Comparison of ENCODE assay signal across 1 cellular context in the genomic region with DNA sequence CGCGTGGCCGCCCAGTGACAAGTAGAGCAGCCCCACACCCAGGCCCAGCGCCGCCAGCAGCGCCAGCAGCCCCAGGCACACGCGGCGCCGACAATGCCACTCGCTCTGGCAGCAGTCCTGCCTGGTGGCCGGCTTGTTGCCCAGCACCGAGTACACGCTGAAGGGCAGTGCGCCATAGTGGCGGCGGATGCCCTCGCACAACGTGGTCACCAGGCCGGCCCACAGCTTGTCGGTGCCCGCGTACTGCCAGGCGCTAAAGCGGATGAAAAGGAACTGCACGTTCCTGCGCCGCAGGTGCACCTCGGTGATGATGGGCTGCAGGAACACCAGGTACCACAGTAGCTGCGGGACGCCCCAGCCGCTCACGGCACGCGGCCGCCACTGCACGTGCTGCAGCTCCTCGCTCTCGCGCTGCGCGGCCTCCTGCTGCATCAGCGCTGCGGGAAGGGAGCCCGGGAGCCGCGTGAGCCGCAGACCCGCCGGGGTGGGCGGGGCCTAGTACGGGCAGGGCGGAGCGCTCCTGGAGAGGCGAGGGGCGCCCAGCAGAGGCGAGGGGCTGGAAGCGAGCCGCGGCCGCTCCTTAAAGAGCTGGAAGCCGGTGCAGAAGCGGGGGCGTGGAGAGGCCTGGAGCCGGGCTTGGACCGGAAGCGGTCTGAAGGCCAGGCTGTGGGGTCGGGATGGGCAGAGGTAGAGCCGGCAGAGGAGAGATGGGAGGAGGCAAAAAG.
TF ChIP-seq lines count a peak whose summit lies in the region.

No MANE protein-coding gene starts in this region.

TF ChIP-seq in HepG2, 621 proteins besides CTCF, POLR2A, EP300 and RAD21 (continued from another document and continues in another):
- TF ChIP-seq, protein P1, sequence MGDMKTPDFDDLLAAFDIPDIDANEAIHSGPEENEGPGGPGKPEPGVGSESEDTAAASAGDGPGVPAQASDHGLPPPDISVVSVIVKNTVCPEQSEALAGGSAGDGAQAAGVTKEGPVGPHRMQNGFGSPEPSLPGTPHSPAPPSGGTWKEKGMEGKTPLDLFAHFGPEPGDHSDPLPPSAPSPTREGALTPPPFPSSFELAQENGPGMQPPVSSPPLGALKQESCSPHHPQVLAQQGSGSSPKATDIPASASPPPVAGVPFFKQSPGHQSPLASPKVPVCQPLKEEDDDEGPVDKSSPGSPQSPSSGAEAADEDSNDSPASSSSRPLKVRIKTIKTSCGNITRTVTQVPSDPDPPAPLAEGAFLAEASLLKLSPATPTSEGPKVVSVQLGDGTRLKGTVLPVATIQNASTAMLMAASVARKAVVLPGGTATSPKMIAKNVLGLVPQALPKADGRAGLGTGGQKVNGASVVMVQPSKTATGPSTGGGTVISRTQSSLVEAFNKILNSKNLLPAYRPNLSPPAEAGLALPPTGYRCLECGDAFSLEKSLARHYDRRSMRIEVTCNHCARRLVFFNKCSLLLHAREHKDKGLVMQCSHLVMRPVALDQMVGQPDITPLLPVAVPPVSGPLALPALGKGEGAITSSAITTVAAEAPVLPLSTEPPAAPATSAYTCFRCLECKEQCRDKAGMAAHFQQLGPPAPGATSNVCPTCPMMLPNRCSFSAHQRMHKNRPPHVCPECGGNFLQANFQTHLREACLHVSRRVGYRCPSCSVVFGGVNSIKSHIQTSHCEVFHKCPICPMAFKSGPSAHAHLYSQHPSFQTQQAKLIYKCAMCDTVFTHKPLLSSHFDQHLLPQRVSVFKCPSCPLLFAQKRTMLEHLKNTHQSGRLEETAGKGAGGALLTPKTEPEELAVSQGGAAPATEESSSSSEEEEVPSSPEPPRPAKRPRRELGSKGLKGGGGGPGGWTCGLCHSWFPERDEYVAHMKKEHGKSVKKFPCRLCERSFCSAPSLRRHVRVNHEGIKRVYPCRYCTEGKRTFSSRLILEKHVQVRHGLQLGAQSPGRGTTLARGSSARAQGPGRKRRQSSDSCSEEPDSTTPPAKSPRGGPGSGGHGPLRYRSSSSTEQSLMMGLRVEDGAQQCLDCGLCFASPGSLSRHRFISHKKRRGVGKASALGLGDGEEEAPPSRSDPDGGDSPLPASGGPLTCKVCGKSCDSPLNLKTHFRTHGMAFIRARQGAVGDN (CRISPR knock-in tag; IDR thresholded peaks at IDR 0.05) = peak; percentile 54
- 0 out of 2 replicates have a peak, but pooled peaks have one; percentile 41 for TF ChIP-seq ZC3H13 (CRISPR knock-in tag; IDR thresholded peaks at IDR 0.05)
- TF ChIP-seq MAFK (conservative IDR thresholded peaks at IDR 0.05 in 1 of 2, IDR thresholded peaks at IDR 0.05 in 1 of 2; ENCODE audit: low read length in 2 of 2) = no peak
- no peak for TF ChIP-seq NKX3-1 (CRISPR knock-in tag; IDR thresholded peaks at IDR 0.05)
- TF ChIP-seq ZNF563 (CRISPR knock-in tag; IDR thresholded peaks at IDR 0.05) = no peak
- TF ChIP-seq, protein P2, sequence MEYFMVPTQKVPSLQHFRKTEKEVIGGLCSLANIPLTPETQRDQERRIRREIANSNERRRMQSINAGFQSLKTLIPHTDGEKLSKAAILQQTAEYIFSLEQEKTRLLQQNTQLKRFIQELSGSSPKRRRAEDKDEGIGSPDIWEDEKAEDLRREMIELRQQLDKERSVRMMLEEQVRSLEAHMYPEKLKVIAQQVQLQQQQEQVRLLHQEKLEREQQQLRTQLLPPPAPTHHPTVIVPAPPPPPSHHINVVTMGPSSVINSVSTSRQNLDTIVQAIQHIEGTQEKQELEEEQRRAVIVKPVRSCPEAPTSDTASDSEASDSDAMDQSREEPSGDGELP (IDR thresholded peaks at IDR 0.05; ENCODE audit: borderline replicate concordance, low read depth) = no peak
- TF ChIP-seq RFXAP (CRISPR knock-in tag; IDR thresholded peaks at IDR 0.05; ENCODE audit: borderline replicate concordance) = no peak
- peak; percentile 62 for TF ChIP-seq PTBP1 (IDR thresholded peaks at IDR 0.05; ENCODE audit: low read depth, low read length, poor library complexity, severe bottlenecking)
- TF ChIP-seq ZSCAN29 (CRISPR knock-in tag; conservative IDR thresholded peaks at IDR 0.05) = no peak
- TF ChIP-seq FOXJ3 (CRISPR knock-in tag; IDR thresholded peaks at IDR 0.05; ENCODE audit: borderline replicate concordance) = no peak
- TF ChIP-seq SAFB2 (CRISPR knock-in tag; IDR thresholded peaks at IDR 0.05; ENCODE audit: borderline replicate concordance, low read depth) = no peak
- TF ChIP-seq HOXA3 (CRISPR knock-in tag; IDR thresholded peaks at IDR 0.05) = peak; percentile 48
- TF ChIP-seq ZNF564 (CRISPR knock-in tag; IDR thresholded peaks at IDR 0.05) = no peak
- TF ChIP-seq ZNF207 (IDR thresholded peaks at IDR 0.05; ENCODE audit: borderline replicate concordance) = no peak
- no peak for TF ChIP-seq KDM1A (CRISPR knock-in tag; IDR thresholded peaks at IDR 0.05)
- TF ChIP-seq, protein P3, sequence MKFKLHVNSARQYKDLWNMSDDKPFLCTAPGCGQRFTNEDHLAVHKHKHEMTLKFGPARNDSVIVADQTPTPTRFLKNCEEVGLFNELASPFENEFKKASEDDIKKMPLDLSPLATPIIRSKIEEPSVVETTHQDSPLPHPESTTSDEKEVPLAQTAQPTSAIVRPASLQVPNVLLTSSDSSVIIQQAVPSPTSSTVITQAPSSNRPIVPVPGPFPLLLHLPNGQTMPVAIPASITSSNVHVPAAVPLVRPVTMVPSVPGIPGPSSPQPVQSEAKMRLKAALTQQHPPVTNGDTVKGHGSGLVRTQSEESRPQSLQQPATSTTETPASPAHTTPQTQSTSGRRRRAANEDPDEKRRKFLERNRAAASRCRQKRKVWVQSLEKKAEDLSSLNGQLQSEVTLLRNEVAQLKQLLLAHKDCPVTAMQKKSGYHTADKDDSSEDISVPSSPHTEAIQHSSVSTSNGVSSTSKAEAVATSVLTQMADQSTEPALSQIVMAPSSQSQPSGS (CRISPR knock-in tag; IDR thresholded peaks at IDR 0.05) = no peak
- TF ChIP-seq, protein P4, sequence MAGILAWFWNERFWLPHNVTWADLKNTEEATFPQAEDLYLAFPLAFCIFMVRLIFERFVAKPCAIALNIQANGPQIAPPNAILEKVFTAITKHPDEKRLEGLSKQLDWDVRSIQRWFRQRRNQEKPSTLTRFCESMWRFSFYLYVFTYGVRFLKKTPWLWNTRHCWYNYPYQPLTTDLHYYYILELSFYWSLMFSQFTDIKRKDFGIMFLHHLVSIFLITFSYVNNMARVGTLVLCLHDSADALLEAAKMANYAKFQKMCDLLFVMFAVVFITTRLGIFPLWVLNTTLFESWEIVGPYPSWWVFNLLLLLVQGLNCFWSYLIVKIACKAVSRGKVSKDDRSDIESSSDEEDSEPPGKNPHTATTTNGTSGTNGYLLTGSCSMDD (CRISPR knock-in tag; IDR thresholded peaks at IDR 0.05) = no peak
- no peak for TF ChIP-seq CCDC6 (CRISPR knock-in tag; IDR thresholded peaks at IDR 0.05)
- TF ChIP-seq FOXK2 (IDR thresholded peaks at IDR 0.05) = no peak
- peak; percentile 37; the same call in 1 of the 2 replicates for TF ChIP-seq ZBTB38 (CRISPR knock-in tag; IDR thresholded peaks at IDR 0.05)
- TF ChIP-seq NFRKB (IDR thresholded peaks at IDR 0.05) = no peak
- TF ChIP-seq, protein P5, sequence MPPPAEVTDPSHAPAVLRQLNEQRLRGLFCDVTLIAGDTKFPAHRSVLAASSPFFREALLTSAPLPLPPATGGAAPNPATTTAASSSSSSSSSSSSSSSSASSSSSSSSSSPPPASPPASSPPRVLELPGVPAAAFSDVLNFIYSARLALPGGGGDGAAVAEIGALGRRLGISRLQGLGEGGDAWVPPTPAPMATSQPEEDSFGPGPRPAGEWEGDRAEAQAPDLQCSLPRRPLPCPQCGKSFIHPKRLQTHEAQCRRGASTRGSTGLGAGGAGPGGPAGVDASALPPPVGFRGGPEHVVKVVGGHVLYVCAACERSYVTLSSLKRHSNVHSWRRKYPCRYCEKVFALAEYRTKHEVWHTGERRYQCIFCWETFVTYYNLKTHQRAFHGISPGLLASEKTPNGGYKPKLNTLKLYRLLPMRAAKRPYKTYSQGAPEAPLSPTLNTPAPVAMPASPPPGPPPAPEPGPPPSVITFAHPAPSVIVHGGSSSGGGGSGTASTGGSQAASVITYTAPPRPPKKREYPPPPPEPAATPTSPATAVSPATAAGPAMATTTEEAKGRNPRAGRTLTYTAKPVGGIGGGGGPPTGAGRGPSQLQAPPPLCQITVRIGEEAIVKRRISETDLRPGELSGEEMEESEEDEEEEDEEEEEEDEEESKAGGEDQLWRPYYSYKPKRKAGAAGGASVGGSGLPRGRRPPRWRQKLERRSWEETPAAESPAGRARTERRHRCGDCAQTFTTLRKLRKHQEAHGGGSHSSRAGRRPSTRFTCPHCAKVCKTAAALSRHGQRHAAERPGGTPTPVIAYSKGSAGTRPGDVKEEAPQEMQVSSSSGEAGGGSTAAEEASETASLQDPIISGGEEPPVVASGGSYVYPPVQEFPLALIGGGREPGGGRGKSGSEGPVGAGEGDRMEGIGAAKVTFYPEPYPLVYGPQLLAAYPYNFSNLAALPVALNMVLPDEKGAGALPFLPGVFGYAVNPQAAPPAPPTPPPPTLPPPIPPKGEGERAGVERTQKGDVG (CRISPR knock-in tag; IDR thresholded peaks at IDR 0.05; ENCODE audit: borderline replicate concordance) = no peak
- no peak for TF ChIP-seq ESRRA (CRISPR knock-in tag; IDR thresholded peaks at IDR 0.05; ENCODE audit: low read depth)
- TF ChIP-seq NFE2 (CRISPR knock-in tag; IDR thresholded peaks at IDR 0.05) = no peak
- TF ChIP-seq, protein P6, sequence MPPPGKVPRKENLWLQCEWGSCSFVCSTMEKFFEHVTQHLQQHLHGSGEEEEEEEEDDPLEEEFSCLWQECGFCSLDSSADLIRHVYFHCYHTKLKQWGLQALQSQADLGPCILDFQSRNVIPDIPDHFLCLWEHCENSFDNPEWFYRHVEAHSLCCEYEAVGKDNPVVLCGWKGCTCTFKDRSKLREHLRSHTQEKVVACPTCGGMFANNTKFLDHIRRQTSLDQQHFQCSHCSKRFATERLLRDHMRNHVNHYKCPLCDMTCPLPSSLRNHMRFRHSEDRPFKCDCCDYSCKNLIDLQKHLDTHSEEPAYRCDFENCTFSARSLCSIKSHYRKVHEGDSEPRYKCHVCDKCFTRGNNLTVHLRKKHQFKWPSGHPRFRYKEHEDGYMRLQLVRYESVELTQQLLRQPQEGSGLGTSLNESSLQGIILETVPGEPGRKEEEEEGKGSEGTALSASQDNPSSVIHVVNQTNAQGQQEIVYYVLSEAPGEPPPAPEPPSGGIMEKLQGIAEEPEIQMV (CRISPR knock-in tag; IDR thresholded peaks at IDR 0.05; ENCODE audit: low read depth) = no peak
- TF ChIP-seq AKAP8 (CRISPR knock-in tag; IDR thresholded peaks at IDR 0.05) = no peak
- TF ChIP-seq TOE1 (CRISPR knock-in tag; IDR thresholded peaks at IDR 0.05) = no peak
- TF ChIP-seq SUZ12 (IDR thresholded peaks at IDR 0.05; ENCODE audit: low read depth, low read length) = no peak
- TF ChIP-seq, protein P7, sequence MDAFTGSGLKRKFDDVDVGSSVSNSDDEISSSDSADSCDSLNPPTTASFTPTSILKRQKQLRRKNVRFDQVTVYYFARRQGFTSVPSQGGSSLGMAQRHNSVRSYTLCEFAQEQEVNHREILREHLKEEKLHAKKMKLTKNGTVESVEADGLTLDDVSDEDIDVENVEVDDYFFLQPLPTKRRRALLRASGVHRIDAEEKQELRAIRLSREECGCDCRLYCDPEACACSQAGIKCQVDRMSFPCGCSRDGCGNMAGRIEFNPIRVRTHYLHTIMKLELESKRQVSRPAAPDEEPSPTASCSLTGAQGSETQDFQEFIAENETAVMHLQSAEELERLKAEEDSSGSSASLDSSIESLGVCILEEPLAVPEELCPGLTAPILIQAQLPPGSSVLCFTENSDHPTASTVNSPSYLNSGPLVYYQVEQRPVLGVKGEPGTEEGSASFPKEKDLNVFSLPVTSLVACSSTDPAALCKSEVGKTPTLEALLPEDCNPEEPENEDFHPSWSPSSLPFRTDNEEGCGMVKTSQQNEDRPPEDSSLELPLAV (CRISPR knock-in tag; conservative IDR thresholded peaks at IDR 0.05; ENCODE audit: low read depth) = no peak
- TF ChIP-seq, protein P8, sequence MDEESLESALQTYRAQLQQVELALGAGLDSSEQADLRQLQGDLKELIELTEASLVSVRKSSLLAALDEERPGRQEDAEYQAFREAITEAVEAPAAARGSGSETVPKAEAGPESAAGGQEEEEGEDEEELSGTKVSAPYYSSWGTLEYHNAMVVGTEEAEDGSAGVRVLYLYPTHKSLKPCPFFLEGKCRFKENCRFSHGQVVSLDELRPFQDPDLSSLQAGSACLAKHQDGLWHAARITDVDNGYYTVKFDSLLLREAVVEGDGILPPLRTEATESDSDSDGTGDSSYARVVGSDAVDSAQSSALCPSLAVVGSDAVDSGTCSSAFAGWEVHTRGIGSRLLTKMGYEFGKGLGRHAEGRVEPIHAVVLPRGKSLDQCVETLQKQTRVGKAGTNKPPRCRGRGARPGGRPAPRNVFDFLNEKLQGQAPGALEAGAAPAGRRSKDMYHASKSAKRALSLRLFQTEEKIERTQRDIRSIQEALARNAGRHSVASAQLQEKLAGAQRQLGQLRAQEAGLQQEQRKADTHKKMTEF (CRISPR knock-in tag; IDR thresholded peaks at IDR 0.05) = no peak
- no peak for TF ChIP-seq KDM5A (IDR thresholded peaks at IDR 0.05; ENCODE audit: borderline replicate concordance, low read length)
- peak; percentile 19; the same call in 1 of the 2 replicates for TF ChIP-seq ZNF501 (CRISPR knock-in tag; IDR thresholded peaks at IDR 0.05)
- TF ChIP-seq ZNF12 (CRISPR knock-in tag; IDR thresholded peaks at IDR 0.05) = no peak
- no peak for TF ChIP-seq CBX1 (IDR thresholded peaks at IDR 0.05; ENCODE audit: low read depth)
- TF ChIP-seq MATR3 (CRISPR knock-in tag; IDR thresholded peaks at IDR 0.05) = no peak
- TF ChIP-seq FOXO1 (CRISPR knock-in tag; IDR thresholded peaks at IDR 0.05) = no peak
- TF ChIP-seq ZKSCAN8 (CRISPR knock-in tag; IDR thresholded peaks at IDR 0.05; ENCODE audit: borderline replicate concordance) = no peak
- TF ChIP-seq, protein P9, sequence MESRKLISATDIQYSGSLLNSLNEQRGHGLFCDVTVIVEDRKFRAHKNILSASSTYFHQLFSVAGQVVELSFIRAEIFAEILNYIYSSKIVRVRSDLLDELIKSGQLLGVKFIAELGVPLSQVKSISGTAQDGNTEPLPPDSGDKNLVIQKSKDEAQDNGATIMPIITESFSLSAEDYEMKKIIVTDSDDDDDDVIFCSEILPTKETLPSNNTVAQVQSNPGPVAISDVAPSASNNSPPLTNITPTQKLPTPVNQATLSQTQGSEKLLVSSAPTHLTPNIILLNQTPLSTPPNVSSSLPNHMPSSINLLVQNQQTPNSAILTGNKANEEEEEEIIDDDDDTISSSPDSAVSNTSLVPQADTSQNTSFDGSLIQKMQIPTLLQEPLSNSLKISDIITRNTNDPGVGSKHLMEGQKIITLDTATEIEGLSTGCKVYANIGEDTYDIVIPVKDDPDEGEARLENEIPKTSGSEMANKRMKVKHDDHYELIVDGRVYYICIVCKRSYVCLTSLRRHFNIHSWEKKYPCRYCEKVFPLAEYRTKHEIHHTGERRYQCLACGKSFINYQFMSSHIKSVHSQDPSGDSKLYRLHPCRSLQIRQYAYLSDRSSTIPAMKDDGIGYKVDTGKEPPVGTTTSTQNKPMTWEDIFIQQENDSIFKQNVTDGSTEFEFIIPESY (CRISPR knock-in tag; IDR thresholded peaks at IDR 0.05) = peak; percentile 89
- no peak for TF ChIP-seq KAT7 (CRISPR knock-in tag; IDR thresholded peaks at IDR 0.05; ENCODE audit: borderline replicate concordance)
- no peak for TF ChIP-seq MZF1 (CRISPR knock-in tag; IDR thresholded peaks at IDR 0.05; ENCODE audit: borderline replicate concordance)
- TF ChIP-seq ZNF75D (CRISPR knock-in tag; IDR thresholded peaks at IDR 0.05; ENCODE audit: borderline replicate concordance) = no peak
- peak; percentile 49; the same call in 1 of the 2 replicates for TF ChIP-seq GABPB1 (CRISPR knock-in tag; IDR thresholded peaks at IDR 0.05)
- no peak for TF ChIP-seq ZNF572 (CRISPR knock-in tag; IDR thresholded peaks at IDR 0.05)
- TF ChIP-seq AGO2 (optimal IDR thresholded peaks at IDR 0.05; ENCODE audit: low read depth, low read length) = peak; percentile 54
- no peak for TF ChIP-seq RFX1 (IDR thresholded peaks at IDR 0.05)
- TF ChIP-seq ZBTB7A (CRISPR knock-in tag; IDR thresholded peaks at IDR 0.05) = 0 out of 2 replicates have a peak, but pooled peaks have one; percentile 23
- TF ChIP-seq ZNF562 (CRISPR knock-in tag; IDR thresholded peaks at IDR 0.05; ENCODE audit: borderline replicate concordance) = no peak
- no peak for TF ChIP-seq NFYB (CRISPR knock-in tag; IDR thresholded peaks at IDR 0.05)
- no peak for TF ChIP-seq MED13 (CRISPR knock-in tag; IDR thresholded peaks at IDR 0.05)
